9 cellular contexts compared by ENCODE assay signal in genomic region chr1:30888391-30888790, GRCh38. TPM values are rescaled to one million over a fixed set of nuclear protein-coding genes. Genes with fewer than 3 reads are reported as not detected.
DNase-seq lines count a peak whose midpoint lies in the region; ATAC-seq and TF ChIP-seq lines count a peak whose summit lies in the region.
"Had no signal": no experiment of that assay in that cellular context is flagged by ENCODE, and none has a peak within 500 bp of the region (broad histone marks: within the 10 kb centered on the region; RNA-seq: fewer than 3 reads in every experiment).

No MANE protein-coding gene starts in this region.

- TF ChIP-seq CTCF in WERI-Rb-1 (IDR thresholded peaks at IDR 0.05; ENCODE audit: low read depth, low read length) (no peak), heart left ventricle (IDR thresholded peaks at IDR 0.05) (no peak), PC-9 (conservative IDR thresholded peaks at IDR 0.05) (no peak)

- no peaks in the 10 kb centered on the region for H4K20me1 ChIP-seq in PC-9 (ENCODE audit: insufficient read depth)

- intact Hi-C loops in heart left ventricle (cut with DNase I), result loop anchor here in 1 of 10 donors (5.0 kb wide), 1 partner anchor 66 kb away; no protein-coding TSS in a partner anchor
- intact Hi-C loops in PC-9 (cut with micrococcal nuclease; ENCODE audit: unreplicated experiment), result no loop called here

- no peak overlapping the region for H2AFZ ChIP-seq in PC-9

- ATAC-seq in heart left ventricle, result peak; percentile 90 to 92 (median 92)

- no TSS peak for BruUV-seq in PC-9 (replicated peaks; lab: Mats Ljungman, UMichigan)

- H3K27me3 ChIP-seq in WERI-Rb-1 (ENCODE audit: insufficient read depth, low read depth, severe bottlenecking), result no peaks in the 10 kb centered on the region
- H3K27me3 ChIP-seq in heart left ventricle, result no peaks in the 10 kb centered on the region
- H3K27me3 ChIP-seq in PC-9 (ENCODE audit: insufficient read depth, low read depth), result no peaks in the 10 kb centered on the region

- H3K36me3 ChIP-seq in WERI-Rb-1 (no peaks in the 10 kb centered on the region), heart left ventricle (no peaks in the 10 kb centered on the region), PC-9 (ENCODE audit: low read depth) (no peaks in the 10 kb centered on the region)

- no peak overlapping the region for H3K4me2 ChIP-seq in PC-9

- H3F3A ChIP-seq in PC-9 (ENCODE audit: insufficient read depth, low read depth), result no peaks in the 10 kb centered on the region

- H3K4me1 ChIP-seq in heart left ventricle (peaks cover 0 to 60% (median 27%) of the 10 kb centered on the region in 12 donors), PC-9 (replicated peaks; ENCODE audit: insufficient read depth) (no peaks in the 10 kb centered on the region)

- H3K4me3 ChIP-seq in WERI-Rb-1 (ENCODE audit: low read depth, low read length) (no peak overlapping the region), heart left ventricle (no peak overlapping the region), PC-9 (no peak overlapping the region)

- H3K9me2 ChIP-seq in PC-9 (ENCODE audit: insufficient read depth), result no peaks in the 10 kb centered on the region

- 0 out of 2 replicates have a peak overlapping the region, but pooled peaks have one; percentile 16 for H3K27ac ChIP-seq in WERI-Rb-1
- H3K27ac ChIP-seq in heart left ventricle, result peak overlapping the region; percentile 44 to 88 (median 62)
- no peak overlapping the region for H3K27ac ChIP-seq in PC-9

- no peaks in the 10 kb centered on the region for H3K79me2 ChIP-seq in PC-9 (ENCODE audit: low read depth)

- POLR2A ChIA-PET in PC-9 (lab: Charles Lee; ENCODE audit: unreplicated experiment), result no interaction called here

- H3K9me3 ChIP-seq in WERI-Rb-1 (ENCODE audit: severe bottlenecking) (no peaks in the 10 kb centered on the region), heart left ventricle (no peaks in the 10 kb centered on the region), PC-9 (ENCODE audit: insufficient read depth, low read depth) (no peaks in the 10 kb centered on the region)

- DNase-seq in ELF-1 (ENCODE audit: low read depth, low spot score) (peak; percentile 64), WERI-Rb-1 (no peak), heart left ventricle (peak; percentile 70 to 85 (median 74)), renal cortical epithelial cell (ENCODE audit: low read depth) (peak; percentile 63), PC-9 (no peak), NCI-H1417 treated with DMSO at 0.1 percent for 48 hours (lab: John Stamatoyannopoulos, UW) (no peak), activated T-cell treated with anti-CD3 and anti-CD28 coated beads for 4 hours (no peak)
- DNase-seq in activated CD4-positive, alpha-beta T cell treated with anti-CD3 and anti-CD28 coated beads for 4 hours, result no peak
- DNase-seq: activated CD4-positive, alpha-beta T cell treated with anti-CD3 and anti-CD28 coated beads, Interleukin-2, amount 10 ng/mL, durations not matched to agents 7 days and 5 days had no signal

- 29 to 39% (median 34%) methylated on average over 7 to 8 of the region's 8 CpGs for WGBS in heart left ventricle, 4 donors

- TF ChIP-seq POLR2A in heart left ventricle (IDR thresholded peaks at IDR 0.05), result no peak

- CTCF ChIA-PET in PC-9 (lab: Charles Lee), result no interaction called here

RNA-seq across cellular contexts. Expression of gene SDC3, which starts 20.2 kb away (rescaled TPM):
- total RNA-seq in heart left ventricle, result 10 to 100 TPM; 16.8 to 83.4 (median 29.5) TPM
- 10 to 100 TPM; 22.0 to 24.6 TPM for polyA plus RNA-seq in heart left ventricle
- total RNA-seq in renal cortical epithelial cell, result 12.3 and 56.7 TPM in 2 replicates
- 33.7 and 37.4 TPM in 2 replicates for total RNA-seq in PC-9 (2021)

Comparison
In these comparisons a context has a peak if more than half of its experiments do, and no peak if none do; other contexts are left out.
1. DNase-seq: peak in ELF-1 (single experiment), heart left ventricle (5 of 5) and renal cortical epithelial cell (single experiment); none in WERI-Rb-1 (single experiment), PC-9 (0 of 2), NCI-H1417 treated with DMSO at 0.1 percent for 48 hours (single experiment), activated T-cell treated with anti-CD3 and anti-CD28 coated beads for 4 hours (single experiment) and activated CD4-positive, alpha-beta T cell treated with anti-CD3 and anti-CD28 coated beads for 4 hours (0 of 2).